8 cellular contexts compared by ENCODE assay signal in the genomic region with DNA sequence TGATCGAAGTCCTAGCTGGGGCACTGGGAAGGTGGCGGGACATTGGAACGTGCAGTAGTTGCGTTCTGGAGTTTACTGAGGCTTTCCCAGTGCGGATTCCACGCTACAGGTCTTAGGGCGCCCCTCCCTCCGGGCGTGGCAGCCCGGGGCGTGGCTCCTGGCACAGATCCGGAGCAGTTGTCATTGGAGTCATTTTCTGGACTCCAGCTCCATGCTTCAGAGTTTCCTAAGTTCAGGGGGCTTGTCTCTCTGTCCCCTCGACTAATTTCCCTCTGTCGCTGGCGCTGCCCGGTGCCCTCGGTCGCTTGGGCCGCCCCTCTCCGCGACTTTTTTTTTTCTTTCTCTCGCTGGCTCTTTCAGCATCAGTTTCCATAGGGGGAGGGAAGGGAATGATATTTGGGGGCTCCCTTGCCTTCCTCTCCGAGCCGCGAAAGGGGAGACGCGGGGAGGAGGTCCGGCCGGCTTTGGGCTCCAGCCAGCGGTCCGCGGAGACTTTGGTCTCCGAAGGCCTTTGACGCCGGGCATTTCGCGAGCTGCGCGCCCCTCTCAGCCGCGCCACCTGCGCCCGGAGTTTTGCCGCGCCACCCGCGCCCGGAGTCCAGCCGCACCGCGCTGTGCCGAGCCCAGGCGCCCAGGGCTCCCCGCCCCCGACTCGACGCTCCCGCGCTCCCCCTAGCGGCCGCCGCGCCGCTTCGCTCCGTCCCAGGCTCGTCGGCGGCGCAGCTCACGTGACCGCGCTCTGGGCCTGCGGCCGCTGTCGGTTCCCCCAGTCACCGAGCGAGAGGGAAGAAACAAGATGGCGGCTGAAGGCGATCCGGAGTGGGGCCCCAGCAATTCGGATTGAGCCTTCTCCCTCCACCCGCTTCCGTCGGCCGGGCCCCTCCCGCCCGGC. TPM values are rescaled to one million over a fixed set of nuclear protein-coding genes. Genes with fewer than 3 reads are reported as not detected.
A peak's percentile ranks its signal among the peaks of the same experiment; 100 is the strongest.
DNase-seq lines count a peak whose midpoint lies in the region; ATAC-seq and TF ChIP-seq lines count a peak whose summit lies in the region.

TSS of gene BPTF (plus strand) at position 769 of the 892 bp plus-strand sequence. CDS start 222 bp downstream, outside the sequence.

- H3K27me3 Mint-ChIP-seq in type B pancreatic cell = no peaks in the 10 kb centered on the region

- H3K9me3 ChIP-seq in SU-DHL-6 (ENCODE audit: insufficient read depth, low read length) (no peaks in the 10 kb centered on the region), cardiac muscle cell (ENCODE audit: low read depth) (no peaks in the 10 kb centered on the region)

- H3K36me3 ChIP-seq in SU-DHL-6 (ENCODE audit: low read length) (peaks cover 6% of the 10 kb centered on the region; the same call in 1 of the 2 replicates), cardiac muscle cell (no peaks in the 10 kb centered on the region)

- TF ChIP-seq CTCF in GM12872 (IDR thresholded peaks at IDR 0.05; ENCODE audit: insufficient read depth, low read depth, low read length) = peak; percentile 88
- TF ChIP-seq CTCF in SU-DHL-6 (IDR thresholded peaks at IDR 0.05; ENCODE audit: insufficient read depth, low read length, poor library complexity, severe bottlenecking) = peak; percentile 93
- TF ChIP-seq CTCF in cardiac muscle cell (IDR thresholded peaks at IDR 0.05; ENCODE audit: low read depth, low read length) = peak; percentile 80
- TF ChIP-seq CTCF in type B pancreatic cell (conservative IDR thresholded peaks at IDR 0.05) = peak; percentile 97

- DNase-seq in NCI-H1105 (lab: John Stamatoyannopoulos, UW) (peak; percentile 79), cardiac muscle cell (ENCODE audit: low read depth in 1 of 2, low spot score in 1 of 2) (peak; percentile 93 to 96), pons (ENCODE audit: low spot score) (peak; percentile 90), type B pancreatic cell (ENCODE audit: extremely low spot score, unreplicated experiment) (peak; percentile 94)
- peak; percentile 72 for DNase-seq in activated naive CD8-positive, alpha-beta T cell treated with anti-CD3 and anti-CD28 coated beads, Interleukin-2, amount 50 U/mL, for 16 hours (ENCODE audit: low read depth, low spot score)

- peaks cover 60% of the 10 kb centered on the region for H3F3A ChIP-seq in SU-DHL-6 (ENCODE audit: insufficient read depth)

- H3K79me2 ChIP-seq in SU-DHL-6 (ENCODE audit: insufficient read depth, low read length) = peaks cover 36% of the 10 kb centered on the region

- H3K27ac ChIP-seq in SU-DHL-6 (ENCODE audit: low read depth, low read length) (peak within 1 kb of the TSS; percentile 97), cardiac muscle cell (peak within 1 kb of the TSS; percentile 96)

- peaks cover 5% of the 10 kb centered on the region for H3K36me3 Mint-ChIP-seq in type B pancreatic cell

- peaks cover 17% of the 10 kb centered on the region for H3K4me1 ChIP-seq in cardiac muscle cell (ENCODE audit: low read depth)

- no peaks in the 10 kb centered on the region for H3K9me3 Mint-ChIP-seq in type B pancreatic cell

- no peaks in the 10 kb centered on the region for H3K27me3 ChIP-seq in SU-DHL-6 (ENCODE audit: low read length)
- H3K27me3 ChIP-seq in cardiac muscle cell = no peaks in the 10 kb centered on the region

- H3K4me2 ChIP-seq in SU-DHL-6 (ENCODE audit: low read depth, low read length, poor library complexity, severe bottlenecking) = peak within 1 kb of the TSS; percentile 99

- peak within 1 kb of the TSS; percentile 96 for H3K27ac Mint-ChIP-seq in type B pancreatic cell

- ATAC-seq in HG02642 (IDR thresholded peaks at IDR 0.05; ENCODE audit: poor library complexity, unreplicated experiment) = peak; percentile 83

- H2AFZ ChIP-seq in SU-DHL-6 (ENCODE audit: low read depth, low read length, severe bottlenecking) = peak within 1 kb of the TSS; percentile 31

- peak within 1 kb of the TSS; percentile 94 for H3K9ac ChIP-seq in SU-DHL-6 (ENCODE audit: low read length)

- H3K9me2 ChIP-seq in SU-DHL-6 (replicated peaks; ENCODE audit: insufficient read depth, low read length) = no peaks in the 10 kb centered on the region

- H3K4me3 ChIP-seq in SU-DHL-6 (ENCODE audit: insufficient read depth, low read length, poor library complexity, severe bottlenecking) (peak within 1 kb of the TSS; percentile 70), cardiac muscle cell (peak within 1 kb of the TSS; percentile 76)

- peaks cover 14% of the 10 kb centered on the region for H3K4me1 Mint-ChIP-seq in type B pancreatic cell (ENCODE audit: unreplicated experiment)

- H4K20me1 ChIP-seq in SU-DHL-6 (ENCODE audit: low read depth, low read length) = no peaks in the 10 kb centered on the region

- peak within 1 kb of the TSS; percentile 99 for H3K4me3 Mint-ChIP-seq in type B pancreatic cell

RNA-seq across cellular contexts. Expression of gene BPTF, which starts in this region (rescaled TPM):
- 43.9 and 83.9 TPM in 2 replicates for total RNA-seq in cardiac muscle cell
- 50.5 and 63.8 TPM in 2 replicates for polyA plus RNA-seq in cardiac muscle cell
- total RNA-seq in type B pancreatic cell (ENCODE audit: low replicate concordance) = 116 and 135 TPM in 2 replicates

Comparison
In these comparisons a context has a peak if more than half of its experiments do, and no peak if none do; other contexts are left out.
1. Peak in every context shown above with its lines: DNase-seq, ATAC-seq, H3K4me3 ChIP-seq and H3K27ac ChIP-seq.